8 cellular contexts compared by ENCODE assay signal in the genomic region with DNA sequence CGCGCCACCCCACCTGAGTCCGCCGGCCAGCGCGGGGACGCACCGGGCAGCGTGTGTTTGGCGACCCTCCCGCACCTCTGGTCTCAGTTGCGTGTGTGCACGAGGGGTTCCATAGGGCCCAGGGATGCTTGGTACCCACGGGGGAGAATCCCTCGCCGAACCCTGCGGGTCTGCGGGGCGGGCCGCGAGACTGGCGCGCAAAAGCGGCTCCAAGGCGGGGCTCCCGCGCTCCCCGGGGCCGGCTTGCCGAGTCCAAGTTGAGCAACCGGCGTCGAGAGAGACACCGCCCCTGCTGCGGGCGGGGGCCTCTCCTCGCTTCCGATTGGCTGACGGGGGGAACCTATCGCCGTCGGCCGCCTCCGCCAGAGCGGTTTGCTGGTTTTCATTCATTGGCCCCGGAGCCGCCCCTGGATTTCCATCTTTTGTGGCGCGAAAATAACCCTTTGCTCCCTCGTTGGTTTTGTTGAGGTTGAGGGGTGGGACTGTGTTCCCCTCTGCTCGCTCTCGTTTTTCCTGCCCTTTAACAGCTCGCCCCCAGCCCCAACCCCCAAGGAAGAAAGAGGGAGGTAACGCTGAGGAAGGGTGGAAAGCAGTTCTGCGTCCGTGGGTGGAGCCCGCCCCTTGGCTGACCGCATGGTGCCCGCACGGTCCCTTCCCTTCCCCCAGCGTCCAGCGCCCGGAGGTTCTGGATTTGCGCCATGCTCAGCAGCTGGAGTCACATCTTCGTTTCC. TPM values are rescaled to one million over a fixed set of nuclear protein-coding genes. Genes with fewer than 3 reads are reported as not detected.
DNase-seq lines count a peak whose midpoint lies in the region; ATAC-seq, FAIRE-seq and TF ChIP-seq lines count a peak whose summit lies in the region.

No MANE protein-coding gene starts in this region.

- DNase-seq in activated CD4-positive, alpha-beta T cell treated with anti-CD3 and anti-CD28 coated beads for 4 hours = peak; percentile 28 to 36
- no peak for DNase-seq in activated CD4-positive, alpha-beta T cell treated with anti-CD3 and anti-CD28 coated beads for 1 hour
- DNase-seq in HFFc6 (peak; percentile 92), MM.1S (peak; percentile 95), RWPE2 (ENCODE audit: low spot score) (peak; percentile 97), astrocyte (ENCODE audit: low read depth) (peak; percentile 87)
- peak; percentile 90 for DNase-seq in stimulated activated CD4-positive, alpha-beta T cell treated with anti-CD3 and anti-CD28 coated beads, Interleukin-15, amount 100 ng/mL, for 24 hours

- peak overlapping the region; percentile 89 for H3K4me3 Mint-ChIP-seq in HFFc6
- H3K4me3 Mint-ChIP-seq in astrocyte (ENCODE audit: unreplicated experiment) = peak overlapping the region; percentile 93

- H3K9me2 ChIP-seq in MM.1S (replicated peaks; ENCODE audit: insufficient read depth, low read length) = no peaks in the 10 kb centered on the region

- H3K27me3 Mint-ChIP-seq in HFFc6 (ENCODE audit: insufficient read depth) = peaks cover 34% of the 10 kb centered on the region
- no peaks in the 10 kb centered on the region for H3K27me3 Mint-ChIP-seq in astrocyte (ENCODE audit: low read depth, unreplicated experiment)

- H3K36me3 ChIP-seq in MM.1S (replicated peaks; ENCODE audit: insufficient read depth, low read length) (no peaks in the 10 kb centered on the region), RWPE2 (ENCODE audit: low read depth) (0 out of 2 replicates have a peak, but pooled peaks cover 3% of the 10 kb centered on the region), astrocyte (ENCODE audit: insufficient read depth, low read length) (no peaks in the 10 kb centered on the region)

- peak overlapping the region; percentile 62 for H3K9ac ChIP-seq in MM.1S (ENCODE audit: low read length)
- peak overlapping the region; percentile 83 for H3K9ac ChIP-seq in astrocyte (ENCODE audit: low read length)

- H3K27me3 ChIP-seq in MM.1S (replicated peaks; ENCODE audit: insufficient read depth, low read length) (peaks cover 92% of the 10 kb centered on the region), RWPE2 (ENCODE audit: insufficient read depth, poor library complexity, severe bottlenecking) (no peaks in the 10 kb centered on the region), astrocyte (ENCODE audit: insufficient read depth, low read length) (peaks cover 36% of the 10 kb centered on the region)

- H3K9me3 ChIP-seq in MM.1S (replicated peaks; ENCODE audit: insufficient read depth, low read length) (no peaks in the 10 kb centered on the region), RWPE2 (ENCODE audit: severe bottlenecking) (no peaks in the 10 kb centered on the region), astrocyte (ENCODE audit: insufficient read depth, low read depth, low read length) (no peaks in the 10 kb centered on the region), iPS-18c (ENCODE audit: control insufficient read depth, insufficient read depth, low read length) (no peaks in the 10 kb centered on the region)

- H3K36me3 Mint-ChIP-seq in HFFc6 (ENCODE audit: low read depth) = no peaks in the 10 kb centered on the region
- peaks cover 2% of the 10 kb centered on the region for H3K36me3 Mint-ChIP-seq in astrocyte (ENCODE audit: low read depth, unreplicated experiment)

- H3K4me1 Mint-ChIP-seq in HFFc6 (ENCODE audit: low read depth) = peaks cover 30% of the 10 kb centered on the region
- H3K4me1 Mint-ChIP-seq in astrocyte (ENCODE audit: low read depth, unreplicated experiment) = peaks cover 19% of the 10 kb centered on the region

- peak overlapping the region; percentile 82 for H2AFZ ChIP-seq in MM.1S (ENCODE audit: low read length)
- peak overlapping the region; percentile 91 for H2AFZ ChIP-seq in astrocyte (ENCODE audit: low read depth, low read length)

- H4K20me1 ChIP-seq in MM.1S (ENCODE audit: insufficient read depth, low read length) (peaks cover 9% of the 10 kb centered on the region), astrocyte (ENCODE audit: insufficient read depth, low read length) (no peaks in the 10 kb centered on the region)

- TF ChIP-seq CTCF in HFFc6 (IDR thresholded peaks at IDR 0.05) (no peak), MM.1S (IDR thresholded peaks at IDR 0.05; ENCODE audit: low read length) (no peak), RWPE2 (IDR thresholded peaks at IDR 0.05; ENCODE audit: poor library complexity, severe bottlenecking) (no peak), astrocyte (IDR thresholded peaks at IDR 0.05; ENCODE audit: insufficient read depth, low read depth, low read length) (no peak)

- no peaks in the 10 kb centered on the region for H3K79me2 ChIP-seq in MM.1S (ENCODE audit: low read length)
- H3K79me2 ChIP-seq in astrocyte (ENCODE audit: insufficient read depth, low read length) = peaks cover 24% of the 10 kb centered on the region

- no peak overlapping the region for H3K27ac ChIP-seq in MM.1S (ENCODE audit: low read length)
- peak overlapping the region; percentile 92 for H3K27ac ChIP-seq in RWPE2 (ENCODE audit: poor library complexity, severe bottlenecking)
- peak overlapping the region; percentile 78 for H3K27ac ChIP-seq in astrocyte (ENCODE audit: low read depth, low read length)

- peak overlapping the region; percentile 60; the same call in 1 of the 2 replicates for H3K27ac Mint-ChIP-seq in HFFc6
- peak overlapping the region; percentile 94 for H3K27ac Mint-ChIP-seq in astrocyte (ENCODE audit: unreplicated experiment)

- peak; percentile 72 for ATAC-seq in RWPE2 (ENCODE audit: low read depth)

- peak overlapping the region; percentile 99 for H3K4me2 ChIP-seq in MM.1S (ENCODE audit: low read depth, low read length)
- H3K4me2 ChIP-seq in astrocyte (ENCODE audit: low read length) = peak overlapping the region; percentile 97

- H3K4me3 ChIP-seq in MM.1S (ENCODE audit: low read length) = peak overlapping the region; percentile 73
- peak overlapping the region; percentile 56 for H3K4me3 ChIP-seq in RWPE2 (ENCODE audit: severe bottlenecking)
- H3K4me3 ChIP-seq in astrocyte (ENCODE audit: insufficient read depth, low read depth, low read length) = peak overlapping the region; percentile 78
- peak overlapping the region; percentile 78 for H3K4me3 ChIP-seq in iPS-18c (ENCODE audit: insufficient read depth, low read depth, low read length)

- no peaks in the 10 kb centered on the region for H3K9me3 Mint-ChIP-seq in HFFc6
- no peaks in the 10 kb centered on the region for H3K9me3 Mint-ChIP-seq in astrocyte (ENCODE audit: unreplicated experiment)

- H3F3A ChIP-seq in MM.1S (ENCODE audit: insufficient read depth, low read length) = peaks cover 18% of the 10 kb centered on the region; the same call in 1 of the 2 replicates

- no peak for FAIRE-seq in astrocyte (lab: Jason Lieb, UNC)

- H3K4me1 ChIP-seq in MM.1S (ENCODE audit: low read length) (0 out of 2 replicates have a peak, but pooled peaks cover 3% of the 10 kb centered on the region), RWPE2 (ENCODE audit: insufficient read depth, poor library complexity, severe bottlenecking) (peaks cover 39% of the 10 kb centered on the region), astrocyte (ENCODE audit: insufficient read depth, low read length) (peaks cover 15% of the 10 kb centered on the region)

RNA-seq across cellular contexts. Expression of a gene that starts 4.0 kb away (rescaled TPM):
- 10 to 100 TPM; 23.8 to 33.1 (median 31.0) TPM for total RNA-seq in HFFc6 (2021; fragmentation: NEBNext Ultra II Directional; extraction: Animal tissue kit (Norgen Biotek cat#: 25700))
- 69.9 and 79.5 TPM in 2 replicates for total RNA-seq in astrocyte

RNA-seq across cellular contexts. Expression of a gene that starts 57.5 kb away (rescaled TPM):
- 10 to 100 TPM; 85.5 to 97.8 (median 92.5) TPM for total RNA-seq in HFFc6 (2021; fragmentation: NEBNext Ultra II Directional; extraction: Animal tissue kit (Norgen Biotek cat#: 25700))
- total RNA-seq in astrocyte = 72.4 and 86.0 TPM in 2 replicates
